1 cellular context compared by ENCODE assay signal in genomic region chr5:140186155-140186753, GRCh38.
TF ChIP-seq lines count a peak whose summit lies in the region.

No MANE protein-coding gene starts in this region.

TF ChIP-seq in K562, 482 proteins besides CTCF, POLR2A, EP300 and RAD21 (continued from another document and continues in another):
- TF ChIP-seq PBX2 (CRISPR knock-in tag; IDR thresholded peaks at IDR 0.05; ENCODE audit: low read depth) = no peak
- TF ChIP-seq PBX2 (tag; conservative IDR thresholded peaks at IDR 0.05; ENCODE audit: low read depth) = peak; percentile 36; the same call in 1 of the 2 replicates
- TF ChIP-seq ZNF584 (CRISPR knock-in tag; IDR thresholded peaks at IDR 0.05; ENCODE audit: low read depth) = no peak
- TF ChIP-seq ARID1B (IDR thresholded peaks at IDR 0.05) = peak; percentile 61
- TF ChIP-seq GABPA (tag; conservative IDR thresholded peaks at IDR 0.05; ENCODE audit: low read depth) = 0 out of 2 replicates have a peak, but pooled peaks have one; percentile 10
- no peak for TF ChIP-seq DNMT1 (IDR thresholded peaks at IDR 0.05)
- TF ChIP-seq SMARCC2 (IDR thresholded peaks at IDR 0.05; ENCODE audit: low read depth) = 0 out of 2 replicates have a peak, but pooled peaks have one; percentile 15
- no peak for TF ChIP-seq FOXJ3 (CRISPR knock-in tag; IDR thresholded peaks at IDR 0.05)
- peak; percentile 70 for TF ChIP-seq NFE2L1 (tag; IDR thresholded peaks at IDR 0.05; ENCODE audit: borderline replicate concordance, low read depth)
- TF ChIP-seq TFE3 (CRISPR knock-in tag; IDR thresholded peaks at IDR 0.05) = peak; percentile 97
- TF ChIP-seq SMAD4 (CRISPR knock-in tag; conservative IDR thresholded peaks at IDR 0.05) = 0 out of 2 replicates have a peak, but pooled peaks have one; percentile 20
- TF ChIP-seq RAD51 (IDR thresholded peaks at IDR 0.05; ENCODE audit: borderline replicate concordance, low read depth) = peak; percentile 65; the same call in 1 of the 2 replicates
- no peak for TF ChIP-seq PREB (CRISPR knock-in tag; IDR thresholded peaks at IDR 0.05)
- 0 out of 2 replicates have a peak, but pooled peaks have one; percentile 11 for TF ChIP-seq CHAMP1 (IDR thresholded peaks at IDR 0.05)
- TF ChIP-seq CHD4 (IDR thresholded peaks at IDR 0.05; ENCODE audit: insufficient read depth, insufficient replicate concordance, low read depth, low read length, poor library complexity, severe bottlenecking) = no peak
- no peak for TF ChIP-seq ZNF518B (CRISPR knock-in tag; IDR thresholded peaks at IDR 0.05)
- 0 out of 2 replicates have a peak, but pooled peaks have one; percentile 16 for TF ChIP-seq MTA1 (IDR thresholded peaks at IDR 0.05; ENCODE audit: borderline replicate concordance)
- TF ChIP-seq MECOM (CRISPR knock-in tag; IDR thresholded peaks at IDR 0.05) = peak; percentile 70; the same call in 1 of the 2 replicates
- no peak for TF ChIP-seq SAFB2 (IDR thresholded peaks at IDR 0.05; ENCODE audit: borderline replicate concordance, low read depth, low read length, severe bottlenecking)
- TF ChIP-seq RBFOX2 (IDR thresholded peaks at IDR 0.05; ENCODE audit: low read depth, low read length) = no peak
- no peak for TF ChIP-seq ZNF444 (CRISPR knock-in tag; IDR thresholded peaks at IDR 0.05)
- peak; percentile 93 for TF ChIP-seq ZNF316 (IDR thresholded peaks at IDR 0.05)
- TF ChIP-seq SMARCE1 (IDR thresholded peaks at IDR 0.05) = peak; percentile 65; the same call in 1 of the 2 replicates
- TF ChIP-seq ZNF282 (CRISPR knock-in tag; IDR thresholded peaks at IDR 0.05) = no peak
- TF ChIP-seq ATF6 (CRISPR knock-in tag; IDR thresholded peaks at IDR 0.05) = no peak
- TF ChIP-seq HMG20A (CRISPR knock-in tag; conservative IDR thresholded peaks at IDR 0.05) = no peak
- peak; percentile 89 for TF ChIP-seq C11orf30 (IDR thresholded peaks at IDR 0.05; ENCODE audit: low read depth)
- no peak for TF ChIP-seq HDAC8 (tag; IDR thresholded peaks at IDR 0.05)
- TF ChIP-seq ZNF24 (IDR thresholded peaks at IDR 0.05) = no peak
- no peak for TF ChIP-seq NELFE (IDR thresholded peaks at IDR 0.05; ENCODE audit: insufficient read depth, insufficient read length)
- no peak for TF ChIP-seq SIRT6 (IDR thresholded peaks at IDR 0.05; ENCODE audit: low read depth, low read length)
- TF ChIP-seq MCM5 (IDR thresholded peaks at IDR 0.05; ENCODE audit: low read depth) = no peak
- TF ChIP-seq ZBTB9 (CRISPR knock-in tag; IDR thresholded peaks at IDR 0.05) = no peak
- TF ChIP-seq KHSRP (IDR thresholded peaks at IDR 0.05) = no peak
- no peak for TF ChIP-seq BRF1 (IDR thresholded peaks at IDR 0.05; ENCODE audit: borderline replicate concordance, extremely low read depth, insufficient read length)
- no peak for TF ChIP-seq CBFB (CRISPR knock-in tag; IDR thresholded peaks at IDR 0.05)
- TF ChIP-seq ZNF347 (CRISPR knock-in tag; IDR thresholded peaks at IDR 0.05; ENCODE audit: low read depth) = no peak
- TF ChIP-seq MEIS2 (IDR thresholded peaks at IDR 0.05; ENCODE audit: partially characterized antibody) = peak; percentile 43
- peak; percentile 54 for TF ChIP-seq CXXC5 (CRISPR knock-in tag; IDR thresholded peaks at IDR 0.05)
- TF ChIP-seq ZNF212 (CRISPR knock-in tag; IDR thresholded peaks at IDR 0.05) = no peak
- TF ChIP-seq USF2 (CRISPR knock-in tag; IDR thresholded peaks at IDR 0.05) = no peak
- peak in 1 of 2 experiments; percentile 12; a peak in 1 of 4 replicates for TF ChIP-seq TRIM24 (IDR thresholded peaks at IDR 0.05)
- TF ChIP-seq ZNF785 (CRISPR knock-in tag; IDR thresholded peaks at IDR 0.05) = no peak
- TF ChIP-seq ZNF431 (CRISPR knock-in tag; IDR thresholded peaks at IDR 0.05) = no peak
- peak; percentile 32; the same call in 1 of the 2 replicates for TF ChIP-seq TEAD4 (IDR thresholded peaks at IDR 0.05; ENCODE audit: low read length)
- TF ChIP-seq TEAD4 (CRISPR knock-in tag; IDR thresholded peaks at IDR 0.05; ENCODE audit: borderline replicate concordance) = no peak
- no peak for TF ChIP-seq FOS (IDR thresholded peaks at IDR 0.05; ENCODE audit: extremely low read depth, insufficient read length)
- no peak for TF ChIP-seq KAT2B (IDR thresholded peaks at IDR 0.05; ENCODE audit: low read depth, low read length)
- 0 out of 2 replicates have a peak, but pooled peaks have one; percentile 10 for TF ChIP-seq FOSL1 (tag; conservative IDR thresholded peaks at IDR 0.05)
- TF ChIP-seq YY1 (IDR thresholded peaks at IDR 0.05; ENCODE audit: borderline replicate concordance in 1 of 3, control insufficient read depth in 1 of 3, extremely low read depth in 1 of 3, insufficient read depth in 3 of 3, insufficient read length in 1 of 3, insufficient replicate concordance in 2 of 3, low read depth in 1 of 3, low read length in 2 of 3) = no peak
- peak; percentile 75 for TF ChIP-seq CTBP1 (IDR thresholded peaks at IDR 0.05; ENCODE audit: borderline replicate concordance)
- TF ChIP-seq STAT5B (CRISPR knock-in tag; IDR thresholded peaks at IDR 0.05) = no peak
- TF ChIP-seq TAF7 (tag; IDR thresholded peaks at IDR 0.05) = no peak
